8 cellular contexts compared by ENCODE assay signal in the genomic region with DNA sequence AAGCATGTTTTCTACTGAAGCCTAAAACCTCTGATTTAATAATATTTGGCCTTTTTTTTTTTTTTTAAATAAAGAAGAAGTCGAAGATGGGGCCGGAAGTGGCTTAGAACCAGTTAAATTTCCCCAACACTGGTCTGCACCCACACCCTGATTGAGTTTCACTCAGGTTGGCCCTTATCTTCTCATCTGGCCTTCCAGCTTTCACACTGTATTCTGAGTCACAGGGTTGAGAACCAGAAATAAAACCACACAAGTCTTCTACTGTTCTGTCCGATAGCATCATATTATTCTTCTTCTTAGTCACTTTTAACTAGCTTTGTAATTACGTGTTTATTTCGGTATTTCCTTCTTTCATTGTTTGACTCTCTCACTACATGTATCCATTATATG. TPM values are rescaled to one million over a fixed set of nuclear protein-coding genes. Genes with fewer than 3 reads are reported as not detected.
DNase-seq lines count a peak whose midpoint lies in the region; ATAC-seq and TF ChIP-seq lines count a peak whose summit lies in the region.

No MANE protein-coding gene starts in this region.

- in situ Hi-C loops in GM23248 (cut with MboI), result no loop called here

- POLR2A ChIA-PET in Caco-2 (lab: Charles Lee), result no interaction called here

- no peak overlapping the region for H3K4me3 Mint-ChIP-seq in Caco-2 (ENCODE audit: unreplicated experiment)

- peaks cover 54% of the 10 kb centered on the region for H3F3A ChIP-seq in GM23248 (ENCODE audit: insufficient read depth)

- no peaks in the 10 kb centered on the region for H4K20me1 ChIP-seq in GM23248 (ENCODE audit: insufficient read depth)

- H3K4me1 ChIP-seq in GM23248 (ENCODE audit: insufficient read depth) (peaks cover 67% of the 10 kb centered on the region), SJSA1 (replicated peaks) (peaks cover 47% of the 10 kb centered on the region), Caco-2 (peaks cover 11% of the 10 kb centered on the region)

- no peaks in the 10 kb centered on the region for H3K79me2 ChIP-seq in GM23248 (ENCODE audit: insufficient read depth)

- H3K4me3 ChIP-seq in GM23248 (peak overlapping the region; percentile 31), SJSA1 (no peak overlapping the region), choroid plexus epithelial cell (ENCODE audit: low read depth, low read length) (no peak overlapping the region), Caco-2 (ENCODE audit: low read depth, low read length) (no peak overlapping the region)

- H2AFZ ChIP-seq in GM23248, result no peak overlapping the region

- no peaks in the 10 kb centered on the region for H3K36me3 Mint-ChIP-seq in Caco-2 (ENCODE audit: insufficient read depth, unreplicated experiment)

- BruUV-seq in Caco-2 (replicated peaks; lab: Mats Ljungman, UMichigan), result no TSS peak

- no peak for ATAC-seq in HG03045 (IDR thresholded peaks at IDR 0.05; ENCODE audit: unreplicated experiment)

- H3K36me3 ChIP-seq in GM23248 (ENCODE audit: low read depth), result no peaks in the 10 kb centered on the region
- no peaks in the 10 kb centered on the region for H3K36me3 ChIP-seq in SJSA1
- H3K36me3 ChIP-seq in Caco-2 (ENCODE audit: control insufficient read depth, insufficient read depth, low read length), result no peaks in the 10 kb centered on the region

- intact Hi-C loops in Caco-2 (cut with micrococcal nuclease; ENCODE audit: unreplicated experiment), result no loop called here

- H3K27ac Mint-ChIP-seq in Caco-2 (ENCODE audit: unreplicated experiment), result no peak overlapping the region

- no peaks in the 10 kb centered on the region for H3K9me3 Mint-ChIP-seq in Caco-2 (ENCODE audit: unreplicated experiment)

- H3K4me1 Mint-ChIP-seq in Caco-2 (ENCODE audit: low read depth, unreplicated experiment), result no peaks in the 10 kb centered on the region

- H3K9ac ChIP-seq in GM23248, result peak overlapping the region; percentile 1; the same call in 1 of the 2 replicates

- no peaks in the 10 kb centered on the region for H3K9me2 ChIP-seq in GM23248 (ENCODE audit: insufficient read depth)

- H3K9me3 ChIP-seq in GM23248 (ENCODE audit: low read depth) (no peaks in the 10 kb centered on the region), SJSA1 (replicated peaks) (no peaks in the 10 kb centered on the region), Caco-2 (no peaks in the 10 kb centered on the region)

- H3K4me2 ChIP-seq in GM23248 (ENCODE audit: unreplicated experiment), result peak overlapping the region; percentile 68

- TF ChIP-seq CTCF in choroid plexus epithelial cell (conservative IDR thresholded peaks at IDR 0.05; ENCODE audit: low read depth, low read length) (no peak), Caco-2 (IDR thresholded peaks at IDR 0.05; ENCODE audit: insufficient read depth in 1 of 2, low read depth in 1 of 2, low read length in 1 of 2, severe bottlenecking in 1 of 2, unreplicated experiment in 1 of 2) (no peak)

- H3K27ac ChIP-seq in GM23248 (peak overlapping the region; percentile 72), SJSA1 (peak overlapping the region; percentile 81)

- H3K27me3 ChIP-seq in GM23248 (replicated peaks; ENCODE audit: insufficient read depth), result no peaks in the 10 kb centered on the region
- no peaks in the 10 kb centered on the region for H3K27me3 ChIP-seq in SJSA1 (replicated peaks)
- H3K27me3 ChIP-seq in Caco-2 (replicated peaks; ENCODE audit: control insufficient read depth, insufficient read depth, low read length), result no peaks in the 10 kb centered on the region

- CTCF ChIA-PET in Caco-2 (lab: Charles Lee), result no interaction called here

- DNase-seq in GM23248 (peak; percentile 95), SJSA1 (ENCODE audit: low read depth in 1 of 2, low spot score in 2 of 2) (peak; percentile 56 to 74), choroid plexus epithelial cell (ENCODE audit: low read depth) (peak; percentile 19), Caco-2 (no peak), midbrain (lab: John Stamatoyannopoulos, UW) (no peak), AML-193 (lab: John Stamatoyannopoulos, UW) (no peak)
- DNase-seq in stimulated activated CD8-positive, alpha-beta memory T cell treated with anti-CD3 and anti-CD28 coated beads, Interleukin-12 subunit alpha, Interleukin-12 subunit beta, amount 100 ng/mL, for 24 hours (ENCODE audit: extremely low read depth), result peak; percentile 23

- peaks cover 29% of the 10 kb centered on the region for H3K27me3 Mint-ChIP-seq in Caco-2 (ENCODE audit: insufficient read depth, unreplicated experiment)

- WGBS in GM23248 (ENCODE audit: low coverage in 1 of 2, low lambda C conversion rate in 2 of 2, missing lambda C conversion rate in 2 of 2), 2 experiments, result 19 to 24% methylated on average over 5 of the region's 5 CpGs

RNA-seq across cellular contexts. Expression of gene ZNF365, which starts 9.9 kb away (rescaled TPM):
- 0.86 and 2.4 TPM in 2 replicates for total RNA-seq in GM23248 (2014; rRNA removed; shearing (Covaris generic))
- 0.76 and 1.4 TPM in 2 replicates for polyA plus RNA-seq in GM23248 (2016; fragmentation: Nextera tagmentation; extraction: Ambion mirVana)
- total RNA-seq in SJSA1 (2014; rRNA removed; shearing (Covaris generic)), result 1.4 and 3.0 TPM in 2 replicates
- not detected in 2 replicates for total RNA-seq in Caco-2 (2022)

Comparison
In these comparisons a context has a peak if more than half of its experiments do, and no peak if none do; other contexts are left out.
1. DNase-seq: peak in GM23248 (single experiment), SJSA1 (2 of 2), choroid plexus epithelial cell (single experiment) and stimulated activated CD8-positive, alpha-beta memory T cell treated with anti-CD3 and anti-CD28 coated beads, Interleukin-12 subunit alpha, Interleukin-12 subunit beta, amount 100 ng/mL, for 24 hours (single experiment); none in Caco-2 (0 of 2), midbrain (single experiment) and AML-193 (0 of 2).